In genomic region chr12:8018213-8018612, GRCh38 we compare ENCODE assay signal across 9 cellular contexts. TPM values are rescaled to one million over a fixed set of nuclear protein-coding genes. Genes with fewer than 3 reads are reported as not detected.
DNase-seq lines count a peak whose midpoint lies in the region; ATAC-seq and TF ChIP-seq lines count a peak whose summit lies in the region.
"Not testable (repeated sequence)": the region's sequence is repeated elsewhere in the genome, so short reads cannot be mapped to it uniquely, and the experiment has no call there.
"Had no signal": no experiment of that assay in that cellular context is flagged by ENCODE, and none has a peak within 500 bp of the region (broad histone marks: within the 10 kb centered on the region; RNA-seq: fewer than 3 reads in every experiment).

No MANE protein-coding gene starts in this region.

- POLR2A ChIA-PET in HCT116 (lab: Charles Lee); T-cell (lab: Charles Lee): not testable (repeated sequence)

- not testable (repeated sequence) for H3K79me2 ChIP-seq in ACC112 (ENCODE audit: control insufficient read depth, insufficient read depth, low read length, unreplicated experiment); HCT116 (ENCODE audit: insufficient read depth, low read length); neural progenitor cell (ENCODE audit: low read depth)

- CTCF ChIA-PET in HCT116 (lab: Charles Lee); T-cell (lab: Charles Lee): not testable (repeated sequence)

- RAD21 ChIA-PET in HCT116 (lab: Charles Lee; ENCODE audit: low non-redundant PET in 1 of 2, low total read pairs in 2 of 2, uncharacterized antibody in 2 of 2, unreplicated experiment in 2 of 2): not testable (repeated sequence)

- H3K27ac Mint-ChIP-seq in T-cell; activated naive CD8-positive, alpha-beta T cell; endothelial cell (ENCODE audit: unreplicated experiment); neural progenitor cell; stimulated activated naive B cell treated with anti-CD40 and anti-IgM and Interleukin-4, amounts not matched to agents 10 μg/mL and 1 μg/mL and 100 μg/mL, for 72 hours: not testable (repeated sequence)

- DNase-seq in HCT116 (ENCODE audit: low read depth, low spot score); T-cell; endothelial cell (ENCODE audit: low spot score); neural progenitor cell (ENCODE audit: low spot score); stimulated activated naive B cell treated with anti-CD40 and anti-IgM and Interleukin-4, amounts not matched to agents 10 μg/mL and 1 μg/mL and 100 μg/mL, for 72 hours: not testable (repeated sequence)

- H3K4me2 ChIP-seq in HCT116 (ENCODE audit: low read length) (peak overlapping the region; percentile 67), neural progenitor cell (peak overlapping the region; percentile 90)

- H3K27me3 ChIP-seq in ACC112 (ENCODE audit: insufficient read depth, low read length): peaks cover 50% of the 10 kb centered on the region
- not testable (repeated sequence) for H3K27me3 ChIP-seq in HCT116 (ENCODE audit: insufficient read depth, low read length)
- H3K27me3 ChIP-seq in iPS-20b (ENCODE audit: insufficient read depth, low read length): peaks cover 22% of the 10 kb centered on the region
- H3K27me3 ChIP-seq in neural progenitor cell: peaks cover 28% of the 10 kb centered on the region

- peak overlapping the region; percentile 38 for H3K9ac ChIP-seq in HCT116 (ENCODE audit: low read length)
- H3K9ac ChIP-seq in iPS-20b (ENCODE audit: low read depth, low read length): peak overlapping the region; percentile 75; the same call in 1 of the 2 replicates
- not testable (repeated sequence) for H3K9ac ChIP-seq in neural progenitor cell

- not testable (repeated sequence) for H3K36me3 ChIP-seq in ACC112 (ENCODE audit: insufficient read depth, low read length); HCT116 (ENCODE audit: control insufficient read depth in 1 of 2, insufficient read depth in 2 of 2, low read length in 2 of 2); iPS-20b (ENCODE audit: insufficient read depth, low read depth, low read length); neural progenitor cell

- H3K27ac ChIP-seq in ACC112 (ENCODE audit: low read depth, low read length); HCT116 (ENCODE audit: low read depth, low read length); iPS-20b (ENCODE audit: low read length); neural progenitor cell: not testable (repeated sequence)

- peaks cover 11% of the 10 kb centered on the region for H3F3A ChIP-seq in neural progenitor cell (ENCODE audit: low read depth)

- H2AFZ ChIP-seq in ACC112 (ENCODE audit: low read length, unreplicated experiment); HCT116 (ENCODE audit: low read depth, low read length, poor library complexity, severe bottlenecking): not testable (repeated sequence)
- H2AFZ ChIP-seq in neural progenitor cell (replicated peaks): peak overlapping the region; percentile 88

- H3K9me3 Mint-ChIP-seq in T-cell; activated naive CD8-positive, alpha-beta T cell (ENCODE audit: low read depth); endothelial cell (ENCODE audit: unreplicated experiment); neural progenitor cell; stimulated activated naive B cell treated with anti-CD40 and anti-IgM and Interleukin-4, amounts not matched to agents 10 μg/mL and 1 μg/mL and 100 μg/mL, for 72 hours: not testable (repeated sequence)

- peak overlapping the region; percentile 71 for H3K4me3 ChIP-seq in ACC112 (ENCODE audit: low read depth, low read length)
- peak overlapping the region; percentile 30 to 55 for H3K4me3 ChIP-seq in HCT116 (replicated peaks in 1 of 2; ENCODE audit: low read depth in 1 of 2, low read length in 2 of 2)
- H3K4me3 ChIP-seq in iPS-20b (ENCODE audit: low read length): peak overlapping the region; percentile 79
- peak overlapping the region; percentile 62 for H3K4me3 ChIP-seq in neural progenitor cell

- H3K9me2 ChIP-seq in HCT116 (ENCODE audit: insufficient read depth): not testable (repeated sequence)

- not testable (repeated sequence) for H3K9me3 ChIP-seq in HCT116 (ENCODE audit: control insufficient read depth in 1 of 2, insufficient read depth in 1 of 2, low read depth in 1 of 2, low read length in 2 of 2); iPS-20b (ENCODE audit: insufficient read depth, low read depth, low read length); neural progenitor cell (ENCODE audit: low read depth)

- H4K20me1 ChIP-seq in HCT116 (ENCODE audit: insufficient read depth); neural progenitor cell (ENCODE audit: low read depth): not testable (repeated sequence)

- intact Hi-C loops in HCT116 (cut with micrococcal nuclease): not testable (repeated sequence)

- peak; percentile 50; the same call in 1 of the 2 replicates for ATAC-seq in HCT116
- ATAC-seq in T-cell (replicated peaks in 1 of 4); stimulated activated naive B cell treated with anti-CD40 and anti-IgM and Interleukin-4, amounts not matched to agents 10 μg/mL and 1 μg/mL and 100 μg/mL, for 72 hours (replicated peaks): not testable (repeated sequence)

- peaks cover 23 to 25% of the 10 kb centered on the region in 2 donors for H3K27me3 Mint-ChIP-seq in T-cell
- peaks cover 22% of the 10 kb centered on the region for H3K27me3 Mint-ChIP-seq in activated naive CD8-positive, alpha-beta T cell
- H3K27me3 Mint-ChIP-seq in endothelial cell (ENCODE audit: unreplicated experiment): not testable (repeated sequence)
- peaks cover 13% of the 10 kb centered on the region for H3K27me3 Mint-ChIP-seq in neural progenitor cell (ENCODE audit: insufficient read depth, low read depth)
- peaks cover 24 to 29% of the 10 kb centered on the region in 2 donors for H3K27me3 Mint-ChIP-seq in stimulated activated naive B cell treated with anti-CD40 and anti-IgM and Interleukin-4, amounts not matched to agents 10 μg/mL and 1 μg/mL and 100 μg/mL, for 72 hours

- peak overlapping the region in 2 of 3 donors; percentile 36 to 72 for H3K4me3 Mint-ChIP-seq in T-cell
- peak overlapping the region; percentile 38 for H3K4me3 Mint-ChIP-seq in activated naive CD8-positive, alpha-beta T cell
- H3K4me3 Mint-ChIP-seq in endothelial cell (ENCODE audit: unreplicated experiment): peak overlapping the region; percentile 73
- H3K4me3 Mint-ChIP-seq in neural progenitor cell: peak overlapping the region; percentile 78
- H3K4me3 Mint-ChIP-seq in stimulated activated naive B cell treated with anti-CD40 and anti-IgM and Interleukin-4, amounts not matched to agents 10 μg/mL and 1 μg/mL and 100 μg/mL, for 72 hours: peak overlapping the region; percentile 25 to 78

- not testable (repeated sequence) for H3K4me1 ChIP-seq in ACC112 (ENCODE audit: control insufficient read depth, insufficient read depth, low read length, unreplicated experiment); iPS-20b (ENCODE audit: insufficient read depth, low read length); neural progenitor cell
- peaks cover 4 to 18% of the 10 kb centered on the region in 2 experiments; a peak in 3 of 4 replicates for H3K4me1 ChIP-seq in HCT116 (ENCODE audit: control insufficient read depth in 1 of 2, insufficient read depth in 2 of 2, low read length in 2 of 2)

- H3K36me3 Mint-ChIP-seq in T-cell; activated naive CD8-positive, alpha-beta T cell; endothelial cell (ENCODE audit: low read depth, unreplicated experiment); neural progenitor cell; stimulated activated naive B cell treated with anti-CD40 and anti-IgM and Interleukin-4, amounts not matched to agents 10 μg/mL and 1 μg/mL and 100 μg/mL, for 72 hours: not testable (repeated sequence)

- not testable (repeated sequence) for H3K4me1 Mint-ChIP-seq in T-cell; activated naive CD8-positive, alpha-beta T cell (ENCODE audit: low read depth); endothelial cell (ENCODE audit: unreplicated experiment); neural progenitor cell; stimulated activated naive B cell treated with anti-CD40 and anti-IgM and Interleukin-4, amounts not matched to agents 10 μg/mL and 1 μg/mL and 100 μg/mL, for 72 hours

- TF ChIP-seq RAD21 in HCT116 (IDR thresholded peaks at IDR 0.05; ENCODE audit: low read depth): not testable (repeated sequence)

- not testable (repeated sequence) for TF ChIP-seq CTCF in HCT116 (IDR thresholded peaks at IDR 0.05 in 2 of 3, conservative IDR thresholded peaks at IDR 0.05 in 1 of 3; ENCODE audit: borderline replicate concordance in 1 of 3, insufficient read depth in 1 of 3, low read depth in 2 of 3, low read length in 2 of 3); endothelial cell (IDR thresholded peaks at IDR 0.05; ENCODE audit: unreplicated experiment); neural progenitor cell (IDR thresholded peaks at IDR 0.05)

- BruUV-seq in HCT116 (replicated peaks; lab: Mats Ljungman, UMichigan): not testable (repeated sequence)

- TF ChIP-seq POLR2A in HCT116 (IDR thresholded peaks at IDR 0.05; ENCODE audit: borderline replicate concordance, extremely low read depth, insufficient read depth, insufficient read length): not testable (repeated sequence)

RNA-seq across cellular contexts. Expression of gene FOXJ2, which starts 14.3 kb away (rescaled TPM):
- 20.3 TPM for total RNA-seq in HCT116 (2021; ENCODE audit: unreplicated experiment)
- polyA plus RNA-seq in HCT116 (2012): 17.7 and 17.9 TPM in 2 replicates
- total RNA-seq in T-cell: 10 to 100 TPM; 24.5 to 31.9 (median 28.2) TPM
- total RNA-seq in endothelial cell (ENCODE audit: unreplicated experiment): 42.7 TPM
- total RNA-seq in neural progenitor cell (ENCODE audit: low replicate concordance): 6.8 and 7.4 TPM in 2 replicates

RNA-seq across cellular contexts. Expression of gene C3AR1, which starts 47.9 kb away (rescaled TPM):
- not detected for total RNA-seq in HCT116 (2021; ENCODE audit: unreplicated experiment)
- 0.04 and 0.24 TPM in 2 replicates for polyA plus RNA-seq in HCT116 (2012)
- 1 to 10 TPM in 4 of 5 donors, under 1 TPM in 1; 0.68 to 5.1 (median 2.4) TPM for total RNA-seq in T-cell
- total RNA-seq in endothelial cell (ENCODE audit: unreplicated experiment): 0.49 TPM
- total RNA-seq in neural progenitor cell (ENCODE audit: low replicate concordance): not detected in 2 replicates
- total RNA-seq: dermis blood vessel endothelial cell had no signal
